ENCODE assay signal across 1 cellular context in the genomic region with DNA sequence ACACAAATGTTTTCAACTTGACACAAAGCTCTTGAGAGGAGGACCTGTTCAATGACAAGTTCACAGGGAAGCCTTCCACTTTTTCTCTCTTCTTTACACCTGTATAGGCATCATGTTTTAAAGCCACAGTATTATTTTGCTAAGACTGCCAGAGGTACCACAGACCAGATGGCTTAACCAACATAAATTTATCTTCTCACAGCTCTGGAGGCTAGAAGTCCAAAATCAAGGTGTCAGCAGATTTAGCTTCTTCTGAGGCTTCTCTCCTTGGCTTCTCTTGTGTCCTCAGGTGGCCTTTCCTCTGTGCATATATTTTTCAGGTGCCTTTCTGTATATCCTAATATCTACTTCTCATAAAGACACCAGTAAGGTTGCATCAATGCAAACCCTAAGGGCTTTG.
A peak's percentile ranks its signal among the peaks of the same experiment; 100 is the strongest.
TF ChIP-seq lines count a peak whose summit lies in the region.

No MANE protein-coding gene starts in this region.

TF ChIP-seq in A549, 52 proteins besides CTCF, POLR2A, EP300 and RAD21 (continued from another document):
- TF ChIP-seq, protein P1, sequence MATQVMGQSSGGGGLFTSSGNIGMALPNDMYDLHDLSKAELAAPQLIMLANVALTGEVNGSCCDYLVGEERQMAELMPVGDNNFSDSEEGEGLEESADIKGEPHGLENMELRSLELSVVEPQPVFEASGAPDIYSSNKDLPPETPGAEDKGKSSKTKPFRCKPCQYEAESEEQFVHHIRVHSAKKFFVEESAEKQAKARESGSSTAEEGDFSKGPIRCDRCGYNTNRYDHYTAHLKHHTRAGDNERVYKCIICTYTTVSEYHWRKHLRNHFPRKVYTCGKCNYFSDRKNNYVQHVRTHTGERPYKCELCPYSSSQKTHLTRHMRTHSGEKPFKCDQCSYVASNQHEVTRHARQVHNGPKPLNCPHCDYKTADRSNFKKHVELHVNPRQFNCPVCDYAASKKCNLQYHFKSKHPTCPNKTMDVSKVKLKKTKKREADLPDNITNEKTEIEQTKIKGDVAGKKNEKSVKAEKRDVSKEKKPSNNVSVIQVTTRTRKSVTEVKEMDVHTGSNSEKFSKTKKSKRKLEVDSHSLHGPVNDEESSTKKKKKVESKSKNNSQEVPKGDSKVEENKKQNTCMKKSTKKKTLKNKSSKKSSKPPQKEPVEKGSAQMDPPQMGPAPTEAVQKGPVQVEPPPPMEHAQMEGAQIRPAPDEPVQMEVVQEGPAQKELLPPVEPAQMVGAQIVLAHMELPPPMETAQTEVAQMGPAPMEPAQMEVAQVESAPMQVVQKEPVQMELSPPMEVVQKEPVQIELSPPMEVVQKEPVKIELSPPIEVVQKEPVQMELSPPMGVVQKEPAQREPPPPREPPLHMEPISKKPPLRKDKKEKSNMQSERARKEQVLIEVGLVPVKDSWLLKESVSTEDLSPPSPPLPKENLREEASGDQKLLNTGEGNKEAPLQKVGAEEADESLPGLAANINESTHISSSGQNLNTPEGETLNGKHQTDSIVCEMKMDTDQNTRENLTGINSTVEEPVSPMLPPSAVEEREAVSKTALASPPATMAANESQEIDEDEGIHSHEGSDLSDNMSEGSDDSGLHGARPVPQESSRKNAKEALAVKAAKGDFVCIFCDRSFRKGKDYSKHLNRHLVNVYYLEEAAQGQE (IDR thresholded peaks at IDR 0.05): no peak
- no peak for TF ChIP-seq ESRRA (IDR thresholded peaks at IDR 0.05; ENCODE audit: borderline replicate concordance, low read length)
- TF ChIP-seq MAFK (IDR thresholded peaks at IDR 0.05; ENCODE audit: partially characterized antibody): peak; percentile 66
